Comparison of ENCODE assay signal across 8 cellular contexts in genomic region chr12:31074333-31074874, GRCh38. TPM values are rescaled to one million over a fixed set of nuclear protein-coding genes. Genes with fewer than 3 reads are reported as not detected.
DNase-seq lines count a peak whose midpoint lies in the region; ATAC-seq and TF ChIP-seq lines count a peak whose summit lies in the region.
"Not testable (repeated sequence)": the region's sequence is repeated elsewhere in the genome, so short reads cannot be mapped to it uniquely, and the experiment has no call there.

No MANE protein-coding gene starts in this region.

- TF ChIP-seq POLR2A in tibial nerve (IDR thresholded peaks at IDR 0.05) = not testable (repeated sequence)

- not testable (repeated sequence) for TF ChIP-seq RAD21 in neural cell (conservative IDR thresholded peaks at IDR 0.05)

- H3K4me3 Mint-ChIP-seq in activated naive CD8-positive, alpha-beta T cell treated with anti-CD3 and anti-CD28 coated beads, Interleukin-2, amount 50 U/mL, for 24 hours = peak overlapping the region; percentile 99
- H3K4me3 Mint-ChIP-seq in glutamatergic neuron (ENCODE audit: unreplicated experiment) = peak overlapping the region; percentile 94

- peak overlapping the region; percentile 76 for H3K4me2 ChIP-seq in neural cell (ENCODE audit: low read length)

- H3F3A ChIP-seq in neural cell (ENCODE audit: insufficient read depth, low read length, poor library complexity, severe bottlenecking) = not testable (repeated sequence)

- H3K9me3 ChIP-seq in HEK293 (ENCODE audit: control insufficient read depth, insufficient read depth, low read depth, low read length); SJCRH30 (replicated peaks); neural cell (ENCODE audit: low read length); tibial nerve: not testable (repeated sequence)

- H3K4me3 ChIP-seq in HEK293 (ENCODE audit: low read depth, low read length) (peak overlapping the region; percentile 52), SJCRH30 (peak overlapping the region; percentile 100), neural cell (ENCODE audit: low read length) (peak overlapping the region; percentile 71), tibial nerve (peak overlapping the region; percentile 45 to 69 (median 57))

- DNase-seq in HT-29 (ENCODE audit: low spot score) (peak; percentile 68), glutamatergic neuron (peak; percentile 21)
- not testable (repeated sequence) for DNase-seq in SJCRH30; activated naive CD8-positive, alpha-beta T cell treated with anti-CD3 and anti-CD28 coated beads, Interleukin-2, amount 50 U/mL, for 24 hours; tibial nerve (ENCODE audit: low spot score in 2 of 2)

- 1 to 2% methylated on average over 6 to 16 of the region's 16 CpGs for WGBS in tibial nerve, 2 donors

- peaks cover 44% of the 10 kb centered on the region for H3K4me1 Mint-ChIP-seq in activated naive CD8-positive, alpha-beta T cell treated with anti-CD3 and anti-CD28 coated beads, Interleukin-2, amount 50 U/mL, for 24 hours
- H3K4me1 Mint-ChIP-seq in glutamatergic neuron (ENCODE audit: low read depth, unreplicated experiment) = not testable (repeated sequence)

- not testable (repeated sequence) for H4K20me1 ChIP-seq in neural cell (ENCODE audit: insufficient read depth)

- peak overlapping the region; percentile 54 for H3K9ac ChIP-seq in neural cell (ENCODE audit: low read length)

- H3K27ac Mint-ChIP-seq in activated naive CD8-positive, alpha-beta T cell treated with anti-CD3 and anti-CD28 coated beads, Interleukin-2, amount 50 U/mL, for 24 hours = peak overlapping the region; percentile 98
- H3K27ac Mint-ChIP-seq in glutamatergic neuron (ENCODE audit: unreplicated experiment) = peak overlapping the region; percentile 65

- not testable (repeated sequence) for TF ChIP-seq EP300 in neural cell (conservative IDR thresholded peaks at IDR 0.05; ENCODE audit: poor library complexity, severe bottlenecking); tibial nerve (IDR thresholded peaks at IDR 0.05)

- H3K36me3 ChIP-seq in HEK293 (ENCODE audit: control insufficient read depth in 2 of 2, insufficient read depth in 1 of 2, low read length in 2 of 2); SJCRH30; neural cell (ENCODE audit: insufficient read depth, low read length); tibial nerve: not testable (repeated sequence)

- not testable (repeated sequence) for H3K27me3 ChIP-seq in SJCRH30; neural cell (ENCODE audit: insufficient read depth, low read depth, low read length); tibial nerve

- TF ChIP-seq CTCF in HEK293 (tag by site-specific recombination; IDR thresholded peaks at IDR 0.05) (peak; percentile 56), neural cell (IDR thresholded peaks at IDR 0.05; ENCODE audit: poor library complexity, severe bottlenecking) (peak; percentile 43)
- TF ChIP-seq CTCF in glutamatergic neuron (IDR thresholded peaks at IDR 0.05; ENCODE audit: partially characterized antibody, unreplicated experiment); tibial nerve (IDR thresholded peaks at IDR 0.05): not testable (repeated sequence)

- not testable (repeated sequence) for H3K9me3 Mint-ChIP-seq in activated naive CD8-positive, alpha-beta T cell treated with anti-CD3 and anti-CD28 coated beads, Interleukin-2, amount 50 U/mL, for 24 hours; glutamatergic neuron (ENCODE audit: unreplicated experiment)

- H3K27ac ChIP-seq in HEK293 (ENCODE audit: extremely low read depth, low read depth, low read length) (peak overlapping the region; percentile 86), SJCRH30 (peak overlapping the region; percentile 100), tibial nerve (peak overlapping the region in 3 of 4 donors; percentile 83 to 89 (median 87))
- not testable (repeated sequence) for H3K27ac ChIP-seq in neural cell (ENCODE audit: low read length)

- POLR2A ChIA-PET in HEK293 (lab: Yijun Ruan, JAX) = not testable (repeated sequence)

- H2AFZ ChIP-seq in neural cell (ENCODE audit: low read depth, low read length) = peak overlapping the region; percentile 69

- not testable (repeated sequence) for H3K79me2 ChIP-seq in neural cell (replicated peaks; ENCODE audit: insufficient read depth, low read length)

- ATAC-seq in GM18502 (IDR thresholded peaks at IDR 0.05; ENCODE audit: poor library complexity, unreplicated experiment) = peak; percentile 61
- ATAC-seq in activated naive CD8-positive, alpha-beta T cell treated with anti-CD3 and anti-CD28 coated beads, Interleukin-2, amount 50 U/mL, for 24 hours = peak; percentile 34

- not testable (repeated sequence) for H3K9me2 ChIP-seq in neural cell (ENCODE audit: insufficient read depth, low read length)

- H3K4me1 ChIP-seq in HEK293 (ENCODE audit: control insufficient read depth, insufficient read depth, low read length); SJCRH30: not testable (repeated sequence)
- peaks cover 0 to 16% (median 2%) of the 10 kb centered on the region in 4 donors for H3K4me1 ChIP-seq in tibial nerve

- H3K36me3 Mint-ChIP-seq in activated naive CD8-positive, alpha-beta T cell treated with anti-CD3 and anti-CD28 coated beads, Interleukin-2, amount 50 U/mL, for 24 hours (ENCODE audit: low read depth) = peaks cover 29% of the 10 kb centered on the region
- H3K36me3 Mint-ChIP-seq in glutamatergic neuron (ENCODE audit: unreplicated experiment) = not testable (repeated sequence)

- H3K27me3 Mint-ChIP-seq in activated naive CD8-positive, alpha-beta T cell treated with anti-CD3 and anti-CD28 coated beads, Interleukin-2, amount 50 U/mL, for 24 hours; glutamatergic neuron (ENCODE audit: unreplicated experiment): not testable (repeated sequence)

- CTCF ChIA-PET in HEK293 (lab: Yijun Ruan, JAX) = interaction anchor here (0.6 to 1.3 kb wide), 2 partner anchors 84 to 205 kb away, joined by 3 to 4 read pairs; no protein-coding TSS in a partner anchor

TF ChIP-seq in HEK293, 187 proteins besides CTCF, POLR2A, EP300 and RAD21:
- TF ChIP-seq ZBTB17 (tag by site-specific recombination; IDR thresholded peaks at IDR 0.05) (peak; percentile 93), GFI1B (tag by site-specific recombination; IDR thresholded peaks at IDR 0.05) (0 out of 2 replicates have a peak, but pooled peaks have one; percentile 24), ZNF76 (tag by site-specific recombination; IDR thresholded peaks at IDR 0.05; ENCODE audit: borderline replicate concordance, low read depth) (0 out of 2 replicates have a peak, but pooled peaks have one; percentile 45), SCRT1 (tag by site-specific recombination; IDR thresholded peaks at IDR 0.05; ENCODE audit: borderline replicate concordance) (peak; percentile 16; the same call in 1 of the 2 replicates)

RNA-seq across cellular contexts. Expression of gene DDX11, which starts 0.7 kb away (rescaled TPM):
- total RNA-seq in HT-29 (2014; rRNA removed; shearing (Covaris generic)) = 140 and 145 TPM in 2 replicates
- 42.4 and 58.7 TPM in 2 replicates for total RNA-seq in SJCRH30 (2014; rRNA removed; shearing (Covaris generic))
- 31.9 TPM for total RNA-seq in glutamatergic neuron (ENCODE audit: unreplicated experiment)
- polyA plus RNA-seq in neural cell = 9.8 and 19.1 TPM in 2 replicates
- polyA minus RNA-seq in neural cell = 12.6 and 19.2 TPM in 2 replicates
- 10 to 100 TPM in 3 of 4 donors, 1 to 10 TPM in 1; 7.1 to 52.2 (median 40.1) TPM for total RNA-seq in tibial nerve
